In genomic region chr11:115439385-115439784, GRCh38 we compare ENCODE assay signal across 16 cellular contexts.
DNase-seq lines count a peak whose midpoint lies in the region; ATAC-seq, FAIRE-seq and TF ChIP-seq lines count a peak whose summit lies in the region.
"Had no signal": no experiment of that assay in that cellular context is flagged by ENCODE, and none has a peak within 500 bp of the region (broad histone marks: within the 10 kb centered on the region; RNA-seq: fewer than 3 reads in every experiment).

No MANE protein-coding gene starts in this region.

- POLR2A ChIA-PET in A549 (lab: Yijun Ruan, JAX): no interaction called here

- in situ Hi-C loops in GM13977 (cut with MboI; ENCODE audit: low pct_unique_long_range_greater_than_20kb, low sequenced_read_pairs, unreplicated experiment): no loop called here

- no peaks in the 10 kb centered on the region for H3K36me3 Mint-ChIP-seq in immature natural killer cell

- no peaks in the 10 kb centered on the region for H3K4me1 ChIP-seq in A549
- no peaks in the 10 kb centered on the region for H3K4me1 ChIP-seq in effector memory CD4-positive, alpha-beta T cell (ENCODE audit: control insufficient read depth, insufficient read depth, low read length, poor library complexity, severe bottlenecking)
- H3K4me1 ChIP-seq in ascending aorta: no peaks in the 10 kb centered on the region
- H3K4me1 ChIP-seq: vagina had no signal

- H3K4me3 ChIP-seq in A549: no peak overlapping the region
- no peak overlapping the region for H3K4me3 ChIP-seq in effector memory CD4-positive, alpha-beta T cell (ENCODE audit: insufficient read depth, low read depth, low read length, poor library complexity, severe bottlenecking)
- no peak overlapping the region for H3K4me3 ChIP-seq in ascending aorta
- H3K4me3 ChIP-seq: mucosa of descending colon, vagina had no signal

- no peaks in the 10 kb centered on the region for H3K27me3 ChIP-seq in effector memory CD4-positive, alpha-beta T cell (replicated peaks; ENCODE audit: control insufficient read depth, insufficient read depth, low read length, poor library complexity, severe bottlenecking)
- no peaks in the 10 kb centered on the region for H3K27me3 ChIP-seq in ascending aorta
- H3K27me3 ChIP-seq: vagina had no signal

- H3K9me3 ChIP-seq in A549 (no peaks in the 10 kb centered on the region), ascending aorta (no peaks in the 10 kb centered on the region)
- H3K9me3 ChIP-seq in effector memory CD4-positive, alpha-beta T cell (ENCODE audit: control insufficient read depth, low read length): no peaks in the 10 kb centered on the region
- H3K9me3 ChIP-seq: mucosa of descending colon, vagina had no signal

- no peaks in the 10 kb centered on the region for H3K4me1 Mint-ChIP-seq in immature natural killer cell

- CTCF ChIA-PET in A549 (lab: Yijun Ruan, JAX): no interaction called here

- no peak for ATAC-seq in A549
- ATAC-seq: mucosa of descending colon had no signal

- H3K4me2 ChIP-seq in A549: no peak overlapping the region

- no peak for TF ChIP-seq EP300 in A549 (IDR thresholded peaks at IDR 0.05)

- FAIRE-seq in A549 (lab: Jason Lieb, UNC): no peak
- FAIRE-seq: H1 had no signal

- H3K36me3 ChIP-seq in effector memory CD4-positive, alpha-beta T cell (ENCODE audit: control insufficient read depth, insufficient read depth, low read length): no peaks in the 10 kb centered on the region
- H3K36me3 ChIP-seq in ascending aorta: no peaks in the 10 kb centered on the region
- H3K36me3 ChIP-seq: vagina had no signal

- no peak for TF ChIP-seq CTCF in A549 (IDR thresholded peaks at IDR 0.05)
- TF ChIP-seq CTCF in GM13977 (IDR thresholded peaks at IDR 0.05; ENCODE audit: extremely low read depth, insufficient read depth, missing control alignments): no peak
- TF ChIP-seq CTCF in ascending aorta (IDR thresholded peaks at IDR 0.05): no peak

- DNase-seq in A549 (ENCODE audit: low read depth in 1 of 2, low spot score in 1 of 2): no peak
- DNase-seq in GM13977 (ENCODE audit: low spot score): peak; percentile 10
- DNase-seq in RPMI7951 (ENCODE audit: low read depth): peak; percentile 57
- DNase-seq in glomerular visceral epithelial cell (ENCODE audit: extremely low spot score): peak; percentile 30
- DNase-seq in effector memory CD4-positive, alpha-beta T cell: no peak
- no peak for DNase-seq in NCI-H2171 (lab: John Stamatoyannopoulos, UW)
- no peak for DNase-seq in immature natural killer cell
- no peak for DNase-seq in ascending aorta (ENCODE audit: low spot score in 2 of 2)
- DNase-seq: activated gamma-delta T cell treated with Interleukin-2 at 50 U/mL for 16 hours; effector CD8-positive, alpha-beta T cell; KBM-7; mucosa of descending colon; NCI-H1930 had no signal

- H3K27ac Mint-ChIP-seq in immature natural killer cell: no peak overlapping the region
- H3K27ac Mint-ChIP-seq: stimulated activated naive CD8-positive, alpha-beta T cell treated with anti-CD3 and anti-CD28 coated beads, Interleukin-15, Interleukin-2, amounts not matched to agents 100 ng/mL and 50 ng/mL, for 24 hours had no signal

- no peak for TF ChIP-seq POLR2A in A549 (IDR thresholded peaks at IDR 0.05; ENCODE audit: low read length)

- TF ChIP-seq RAD21 in A549 (conservative IDR thresholded peaks at IDR 0.05 in 1 of 2, IDR thresholded peaks at IDR 0.05 in 1 of 2): no peak

- H3K27ac ChIP-seq in A549: no peak overlapping the region
- H3K27ac ChIP-seq in effector memory CD4-positive, alpha-beta T cell (ENCODE audit: insufficient read depth, low read length, poor library complexity, severe bottlenecking): no peak overlapping the region
- H3K27ac ChIP-seq in ascending aorta: no peak overlapping the region
- H3K27ac ChIP-seq: vagina had no signal

- intact Hi-C loops in ascending aorta (cut with DNase I): no loop called here

- WGBS in A549 (ENCODE audit: missing lambda C conversion rate): 77% methylated on average over 3 of the region's 3 CpGs

- H3K4me3 Mint-ChIP-seq in immature natural killer cell: no peak overlapping the region
- H3K4me3 Mint-ChIP-seq: stimulated activated naive CD8-positive, alpha-beta T cell treated with anti-CD3 and anti-CD28 coated beads, Interleukin-15, Interleukin-2, amounts not matched to agents 100 ng/mL and 50 ng/mL, for 24 hours had no signal

- H3K9me3 Mint-ChIP-seq in immature natural killer cell: no peaks in the 10 kb centered on the region

- H3K27me3 Mint-ChIP-seq in immature natural killer cell (ENCODE audit: low read depth in 3 of 3): peaks cover 0 to 2% (median 0%) of the 10 kb centered on the region in 3 donors

TF ChIP-seq in A549, 52 proteins besides CTCF, POLR2A, EP300 and RAD21:
- TF ChIP-seq E2F6 (IDR thresholded peaks at IDR 0.05; ENCODE audit: borderline replicate concordance, low read depth): no peak
- TF ChIP-seq HEYL (CRISPR knock-in tag; IDR thresholded peaks at IDR 0.05): no peak
- TF ChIP-seq MAFK (IDR thresholded peaks at IDR 0.05; ENCODE audit: partially characterized antibody): peak; percentile 62
- no peak for TF ChIP-seq NFE2L2 (conservative IDR thresholded peaks at IDR 0.05; ENCODE audit: low read length)
- no peak for TF ChIP-seq NR3C1 (IDR thresholded peaks at IDR 0.05)

Comparison
In these comparisons a context has a peak if more than half of its experiments do, and no peak if none do; other contexts are left out.
1. DNase-seq: peak in GM13977 (single experiment), RPMI7951 (single experiment) and glomerular visceral epithelial cell (single experiment); none in A549 (0 of 2), effector memory CD4-positive, alpha-beta T cell (0 of 3), NCI-H2171 (single experiment), immature natural killer cell (0 of 3) and ascending aorta (0 of 2).